ENCODE assay signal across 8 cellular contexts in the genomic region with DNA sequence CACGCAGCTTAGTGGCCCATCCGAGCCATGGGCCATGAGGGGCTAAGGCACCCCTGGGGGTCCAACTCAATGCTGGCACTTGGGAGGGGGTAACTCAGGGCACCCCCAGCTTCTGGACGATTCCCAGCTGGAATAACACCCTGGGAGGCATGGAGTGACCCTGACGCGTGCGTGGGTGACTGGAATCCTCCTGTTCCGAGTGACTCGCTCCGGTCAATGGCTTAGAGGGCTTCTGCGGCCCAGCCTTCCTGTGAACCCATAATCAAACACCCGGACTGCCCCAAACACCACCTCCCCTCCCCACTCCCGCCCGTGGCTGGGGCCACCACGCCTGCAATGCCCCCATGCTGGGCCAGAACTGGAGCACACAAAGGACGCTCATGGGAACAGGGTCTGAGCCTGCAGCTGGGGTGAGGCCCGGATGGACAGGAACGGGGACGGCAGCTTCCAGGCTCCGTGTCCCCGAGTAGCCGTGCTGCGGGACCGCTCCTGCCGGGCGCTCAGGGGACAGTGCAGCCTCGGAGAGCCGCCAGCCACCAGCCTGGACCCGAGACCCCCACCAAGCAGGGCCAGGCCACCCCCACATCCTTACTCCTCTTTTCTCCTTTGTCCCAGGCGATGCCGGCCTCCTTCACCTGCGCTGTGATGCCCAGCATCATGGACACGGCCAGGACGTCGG. TPM values are rescaled to one million over a fixed set of nuclear protein-coding genes. Genes with fewer than 3 reads are reported as not detected.
"Had no signal": no experiment of that assay in that cellular context is flagged by ENCODE, and none has a peak within 500 bp of the region (broad histone marks: within the 10 kb centered on the region; RNA-seq: fewer than 3 reads in every experiment).

No MANE protein-coding gene starts in this region.

- H3K27ac ChIP-seq: HL-60 had no signal

- FAIRE-seq: HepG2, HTR-8/SVneo, K562 had no signal

- DNase-seq: IMR-90, KBM-7, KG1 had no signal

- H3K4me3 ChIP-seq: K562 had no signal

RNA-seq across cellular contexts. Expression of a gene that starts 36.4 kb away (rescaled TPM):
- polyA plus RNA-seq: IgD-negative memory B cell had no signal
